9 cellular contexts compared by ENCODE assay signal in genomic region chrX:122907375-122907774, GRCh38.
"Had no signal": no experiment of that assay in that cellular context is flagged by ENCODE, and none has a peak within 500 bp of the region (broad histone marks: within the 10 kb centered on the region; RNA-seq: fewer than 3 reads in every experiment).

No MANE protein-coding gene starts in this region.

- H3K9ac ChIP-seq: GM23248 had no signal

- H3K36me3 ChIP-seq: HAP-1 had no signal

- H3K27ac ChIP-seq: GM23248 had no signal

- DNase-seq: GM23248, GOT3, H7, H9, HCEC 1CT, HFFc6 had no signal

- H3K4me2 ChIP-seq: GM23338 had no signal

- H3K4me3 ChIP-seq: GM23248, GM23338, HAP-1 had no signal

- H3K4me1 ChIP-seq: HAP-1 had no signal

- H2AFZ ChIP-seq: GM23248, GM23338 had no signal

- ATAC-seq: GM23338, HCT116 had no signal

- H3K9me3 ChIP-seq: HAP-1 had no signal
